ENCODE assay signal across 1 cellular context in the genomic region with DNA sequence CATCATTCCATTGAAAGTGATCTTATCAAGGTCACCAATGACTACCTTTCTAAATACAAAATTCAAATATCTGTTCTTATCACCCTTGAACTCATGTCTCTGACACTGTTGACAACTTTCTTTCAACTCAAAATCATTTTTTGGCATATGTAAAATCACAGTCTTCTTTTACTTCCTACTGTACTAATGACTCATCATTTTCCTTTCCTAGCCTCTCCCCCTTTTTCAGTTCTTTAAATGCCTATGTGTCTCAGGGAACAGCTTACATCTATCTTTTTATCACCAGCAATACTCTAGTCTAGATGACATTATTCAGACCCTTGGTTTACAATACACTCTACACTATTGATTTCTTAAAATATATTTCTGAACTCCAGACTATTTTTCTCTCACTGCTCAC.
TF ChIP-seq lines count a peak whose summit lies in the region.

No MANE protein-coding gene starts in this region.

TF ChIP-seq in GM23338, 12 proteins besides CTCF, POLR2A, EP300 and RAD21 (continued from another document):
- TF ChIP-seq, protein P1, sequence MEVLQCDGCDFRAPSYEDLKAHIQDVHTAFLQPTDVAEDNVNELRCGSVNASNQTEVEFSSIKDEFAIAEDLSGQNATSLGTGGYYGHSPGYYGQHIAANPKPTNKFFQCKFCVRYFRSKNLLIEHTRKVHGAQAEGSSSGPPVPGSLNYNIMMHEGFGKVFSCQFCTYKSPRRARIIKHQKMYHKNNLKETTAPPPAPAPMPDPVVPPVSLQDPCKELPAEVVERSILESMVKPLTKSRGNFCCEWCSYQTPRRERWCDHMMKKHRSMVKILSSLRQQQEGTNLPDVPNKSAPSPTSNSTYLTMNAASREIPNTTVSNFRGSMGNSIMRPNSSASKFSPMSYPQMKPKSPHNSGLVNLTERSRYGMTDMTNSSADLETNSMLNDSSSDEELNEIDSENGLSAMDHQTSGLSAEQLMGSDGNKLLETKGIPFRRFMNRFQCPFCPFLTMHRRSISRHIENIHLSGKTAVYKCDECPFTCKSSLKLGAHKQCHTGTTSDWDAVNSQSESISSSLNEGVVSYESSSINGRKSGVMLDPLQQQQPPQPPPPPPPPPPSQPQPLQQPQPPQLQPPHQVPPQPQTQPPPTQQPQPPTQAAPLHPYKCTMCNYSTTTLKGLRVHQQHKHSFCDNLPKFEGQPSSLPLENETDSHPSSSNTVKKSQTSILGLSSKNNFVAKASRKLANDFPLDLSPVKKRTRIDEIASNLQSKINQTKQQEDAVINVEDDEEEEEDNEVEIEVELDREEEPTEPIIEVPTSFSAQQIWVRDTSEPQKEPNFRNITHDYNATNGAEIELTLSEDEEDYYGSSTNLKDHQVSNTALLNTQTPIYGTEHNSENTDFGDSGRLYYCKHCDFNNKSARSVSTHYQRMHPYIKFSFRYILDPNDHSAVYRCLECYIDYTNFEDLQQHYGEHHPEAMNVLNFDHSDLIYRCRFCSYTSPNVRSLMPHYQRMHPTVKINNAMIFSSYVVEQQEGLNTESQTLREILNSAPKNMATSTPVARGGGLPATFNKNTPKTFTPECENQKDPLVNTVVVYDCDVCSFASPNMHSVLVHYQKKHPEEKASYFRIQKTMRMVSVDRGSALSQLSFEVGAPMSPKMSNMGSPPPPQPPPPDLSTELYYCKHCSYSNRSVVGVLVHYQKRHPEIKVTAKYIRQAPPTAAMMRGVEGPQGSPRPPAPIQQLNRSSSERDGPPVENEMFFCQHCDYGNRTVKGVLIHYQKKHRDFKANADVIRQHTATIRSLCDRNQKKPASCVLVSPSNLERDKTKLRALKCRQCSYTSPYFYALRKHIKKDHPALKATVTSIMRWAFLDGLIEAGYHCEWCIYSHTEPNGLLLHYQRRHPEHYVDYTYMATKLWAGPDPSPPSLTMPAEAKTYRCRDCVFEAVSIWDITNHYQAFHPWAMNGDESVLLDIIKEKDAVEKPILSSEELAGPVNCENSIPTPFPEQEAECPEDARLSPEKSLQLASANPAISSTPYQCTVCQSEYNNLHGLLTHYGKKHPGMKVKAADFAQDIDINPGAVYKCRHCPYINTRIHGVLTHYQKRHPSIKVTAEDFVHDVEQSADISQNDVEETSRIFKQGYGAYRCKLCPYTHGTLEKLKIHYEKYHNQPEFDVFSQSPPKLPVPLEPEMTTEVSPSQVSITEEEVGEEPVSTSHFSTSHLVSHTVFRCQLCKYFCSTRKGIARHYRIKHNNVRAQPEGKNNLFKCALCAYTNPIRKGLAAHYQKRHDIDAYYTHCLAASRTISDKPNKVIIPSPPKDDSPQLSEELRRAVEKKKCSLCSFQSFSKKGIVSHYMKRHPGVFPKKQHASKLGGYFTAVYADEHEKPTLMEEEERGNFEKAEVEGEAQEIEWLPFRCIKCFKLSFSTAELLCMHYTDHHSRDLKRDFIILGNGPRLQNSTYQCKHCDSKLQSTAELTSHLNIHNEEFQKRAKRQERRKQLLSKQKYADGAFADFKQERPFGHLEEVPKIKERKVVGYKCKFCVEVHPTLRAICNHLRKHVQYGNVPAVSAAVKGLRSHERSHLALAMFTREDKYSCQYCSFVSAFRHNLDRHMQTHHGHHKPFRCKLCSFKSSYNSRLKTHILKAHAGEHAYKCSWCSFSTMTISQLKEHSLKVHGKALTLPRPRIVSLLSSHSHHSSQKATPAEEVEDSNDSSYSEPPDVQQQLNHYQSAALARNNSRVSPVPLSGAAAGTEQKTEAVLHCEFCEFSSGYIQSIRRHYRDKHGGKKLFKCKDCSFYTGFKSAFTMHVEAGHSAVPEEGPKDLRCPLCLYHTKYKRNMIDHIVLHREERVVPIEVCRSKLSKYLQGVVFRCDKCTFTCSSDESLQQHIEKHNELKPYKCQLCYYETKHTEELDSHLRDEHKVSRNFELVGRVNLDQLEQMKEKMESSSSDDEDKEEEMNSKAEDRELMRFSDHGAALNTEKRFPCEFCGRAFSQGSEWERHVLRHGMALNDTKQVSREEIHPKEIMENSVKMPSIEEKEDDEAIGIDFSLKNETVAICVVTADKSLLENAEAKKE (CRISPR knock-in tag; IDR thresholded peaks at IDR 0.05): no peak
- TF ChIP-seq, protein P2, sequence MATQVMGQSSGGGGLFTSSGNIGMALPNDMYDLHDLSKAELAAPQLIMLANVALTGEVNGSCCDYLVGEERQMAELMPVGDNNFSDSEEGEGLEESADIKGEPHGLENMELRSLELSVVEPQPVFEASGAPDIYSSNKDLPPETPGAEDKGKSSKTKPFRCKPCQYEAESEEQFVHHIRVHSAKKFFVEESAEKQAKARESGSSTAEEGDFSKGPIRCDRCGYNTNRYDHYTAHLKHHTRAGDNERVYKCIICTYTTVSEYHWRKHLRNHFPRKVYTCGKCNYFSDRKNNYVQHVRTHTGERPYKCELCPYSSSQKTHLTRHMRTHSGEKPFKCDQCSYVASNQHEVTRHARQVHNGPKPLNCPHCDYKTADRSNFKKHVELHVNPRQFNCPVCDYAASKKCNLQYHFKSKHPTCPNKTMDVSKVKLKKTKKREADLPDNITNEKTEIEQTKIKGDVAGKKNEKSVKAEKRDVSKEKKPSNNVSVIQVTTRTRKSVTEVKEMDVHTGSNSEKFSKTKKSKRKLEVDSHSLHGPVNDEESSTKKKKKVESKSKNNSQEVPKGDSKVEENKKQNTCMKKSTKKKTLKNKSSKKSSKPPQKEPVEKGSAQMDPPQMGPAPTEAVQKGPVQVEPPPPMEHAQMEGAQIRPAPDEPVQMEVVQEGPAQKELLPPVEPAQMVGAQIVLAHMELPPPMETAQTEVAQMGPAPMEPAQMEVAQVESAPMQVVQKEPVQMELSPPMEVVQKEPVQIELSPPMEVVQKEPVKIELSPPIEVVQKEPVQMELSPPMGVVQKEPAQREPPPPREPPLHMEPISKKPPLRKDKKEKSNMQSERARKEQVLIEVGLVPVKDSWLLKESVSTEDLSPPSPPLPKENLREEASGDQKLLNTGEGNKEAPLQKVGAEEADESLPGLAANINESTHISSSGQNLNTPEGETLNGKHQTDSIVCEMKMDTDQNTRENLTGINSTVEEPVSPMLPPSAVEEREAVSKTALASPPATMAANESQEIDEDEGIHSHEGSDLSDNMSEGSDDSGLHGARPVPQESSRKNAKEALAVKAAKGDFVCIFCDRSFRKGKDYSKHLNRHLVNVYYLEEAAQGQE (IDR thresholded peaks at IDR 0.05; ENCODE audit: unreplicated experiment): no peak
- TF ChIP-seq ZNF114 (CRISPR knock-in tag; IDR thresholded peaks at IDR 0.05) (no peak), EZH2phosphoT487 (IDR thresholded peaks at IDR 0.05; ENCODE audit: unreplicated experiment) (no peak)
